In the genomic region with DNA sequence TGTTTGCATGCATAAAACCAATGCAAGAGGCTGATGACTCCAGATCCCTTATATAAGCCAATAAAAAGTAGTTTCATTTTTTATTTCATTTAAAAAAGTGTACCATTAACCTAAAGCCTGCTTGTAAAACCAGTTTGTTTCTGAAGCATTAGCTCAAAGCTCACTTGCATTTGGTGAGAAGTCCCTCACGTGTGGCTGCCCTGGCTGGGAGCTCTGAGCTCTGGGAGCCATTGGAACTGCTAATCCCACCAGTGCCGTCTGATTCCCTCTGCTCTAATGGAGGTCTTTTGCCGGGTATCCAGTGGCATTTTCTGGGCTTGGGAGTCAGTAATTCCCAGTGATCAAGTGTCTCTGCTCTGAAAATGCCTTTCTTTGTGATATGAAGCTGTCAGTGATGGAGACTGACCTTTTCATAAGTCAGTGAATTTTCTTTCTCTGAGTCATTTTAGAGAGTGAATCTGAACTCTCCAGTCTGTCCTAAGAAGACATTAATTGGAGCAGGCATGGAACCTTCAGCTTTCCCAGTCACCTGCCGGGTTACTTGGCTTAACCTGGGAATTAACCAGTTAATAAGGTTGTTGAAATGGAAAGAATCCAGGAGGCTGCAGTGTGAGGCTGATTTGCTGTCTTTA, we compare ENCODE assay signal across 19 cellular contexts. TPM values are rescaled to one million over a fixed set of nuclear protein-coding genes. Genes with fewer than 3 reads are reported as not detected.
DNase-seq lines count a peak whose midpoint lies in the region; ATAC-seq and TF ChIP-seq lines count a peak whose summit lies in the region.
"Had no signal": no experiment of that assay in that cellular context is flagged by ENCODE, and none has a peak within 500 bp of the region (broad histone marks: within the 10 kb centered on the region; RNA-seq: fewer than 3 reads in every experiment).

No MANE protein-coding gene starts in this region.

- DNase-seq in HT1080 (ENCODE audit: low read depth), result peak; percentile 23
- peak; percentile 55 for DNase-seq in WERI-Rb-1
- peak; percentile 15 for DNase-seq in glutamatergic neuron
- peak; percentile 34 for DNase-seq in retinal pigment epithelial cell (ENCODE audit: low read depth)
- no peak for DNase-seq in amniotic stem cell (lab: John Stamatoyannopoulos, UW)
- DNase-seq in activated T-cell treated with anti-CD3 and anti-CD28 coated beads for 4 hours, result no peak
- DNase-seq in G401 (ENCODE audit: low spot score), result no peak
- DNase-seq: activated CD8-positive, alpha-beta memory T cell treated with anti-CD3 and anti-CD28 coated beads for 24 hours; NCI-H187 treated with DMSO at 0.1 percent for 48 hours; NCI-H510A; small intestine had no signal

- ATAC-seq in GM18870 (IDR thresholded peaks at IDR 0.05; ENCODE audit: unreplicated experiment), result no peak
- ATAC-seq: heart left ventricle had no signal

- no peak overlapping the region for H3K27ac Mint-ChIP-seq in glutamatergic neuron (ENCODE audit: unreplicated experiment)
- H3K27ac Mint-ChIP-seq: B cell, WTC11 had no signal

- in situ Hi-C loops in G401 (cut with HindIII; ENCODE audit: low sequenced_read_pairs), result no loop called here

- peaks cover 38% of the 10 kb centered on the region for H3K4me1 Mint-ChIP-seq in glutamatergic neuron (ENCODE audit: low read depth, unreplicated experiment)

- peaks cover 12% of the 10 kb centered on the region for H3K27me3 Mint-ChIP-seq in glutamatergic neuron (ENCODE audit: unreplicated experiment)

- H3K27ac ChIP-seq in WERI-Rb-1, result peak overlapping the region; percentile 15
- H3K27ac ChIP-seq: coronary artery, epithelial cell of prostate, ovary, tibial artery had no signal

- no peaks in the 10 kb centered on the region for H3K36me3 ChIP-seq in WERI-Rb-1
- H3K36me3 ChIP-seq: heart left ventricle, ovary, tibial artery had no signal

- peaks cover 8% of the 10 kb centered on the region for H3K9me3 Mint-ChIP-seq in glutamatergic neuron (ENCODE audit: unreplicated experiment)
- H3K9me3 Mint-ChIP-seq: WTC11 had no signal

- TF ChIP-seq CTCF in WERI-Rb-1 (IDR thresholded peaks at IDR 0.05; ENCODE audit: low read depth, low read length), result no peak
- no peak for TF ChIP-seq CTCF in glutamatergic neuron (IDR thresholded peaks at IDR 0.05; ENCODE audit: partially characterized antibody, unreplicated experiment)
- TF ChIP-seq CTCF in retinal pigment epithelial cell (conservative IDR thresholded peaks at IDR 0.05; ENCODE audit: low read depth, low read length), result no peak

- H3K4me3 ChIP-seq in WERI-Rb-1 (ENCODE audit: low read depth, low read length) (no peak overlapping the region), retinal pigment epithelial cell (ENCODE audit: low read length) (no peak overlapping the region)
- H3K4me3 ChIP-seq: coronary artery, heart left ventricle, ovary, tibial artery had no signal

- no peak overlapping the region for H3K4me3 Mint-ChIP-seq in glutamatergic neuron (ENCODE audit: unreplicated experiment)
- H3K4me3 Mint-ChIP-seq: B cell, WTC11 had no signal

- H3K27me3 ChIP-seq in WERI-Rb-1 (ENCODE audit: insufficient read depth, low read depth, severe bottlenecking), result no peaks in the 10 kb centered on the region
- H3K27me3 ChIP-seq: heart left ventricle, ovary, tibial artery had no signal

- no peaks in the 10 kb centered on the region for H3K36me3 Mint-ChIP-seq in glutamatergic neuron (ENCODE audit: unreplicated experiment)
- H3K36me3 Mint-ChIP-seq: WTC11 had no signal

- no peaks in the 10 kb centered on the region for H3K9me3 ChIP-seq in WERI-Rb-1 (ENCODE audit: severe bottlenecking)
- H3K9me3 ChIP-seq: heart left ventricle, ovary, tibial artery had no signal

RNA-seq across cellular contexts. Expression of a gene that starts 36.9 kb away (rescaled TPM):
- 24.0 and 31.3 TPM in 2 replicates for total RNA-seq in HT1080 (2014; rRNA removed; shearing (Covaris generic))
- polyA plus RNA-seq in HT1080 (2015; cell fraction: cytosol; rRNA removed), result 93.0 and 93.5 TPM in 2 replicates
- 76.3 and 88.7 TPM in 2 replicates for polyA plus RNA-seq in HT1080 (2015; cell fraction: nucleus; rRNA removed)
- 199 TPM for total RNA-seq in glutamatergic neuron (ENCODE audit: unreplicated experiment)
- 12.8 and 14.8 TPM in 2 replicates for total RNA-seq in G401 (2014; rRNA removed; shearing (Covaris generic))

Comparison
In these comparisons a context has a peak if more than half of its experiments do, and no peak if none do; other contexts are left out.
1. DNase-seq: peak in HT1080 (single experiment), WERI-Rb-1 (single experiment), glutamatergic neuron (single experiment) and retinal pigment epithelial cell (single experiment); none in amniotic stem cell (single experiment), activated T-cell treated with anti-CD3 and anti-CD28 coated beads for 4 hours (single experiment) and G401 (single experiment).